In the genomic region with DNA sequence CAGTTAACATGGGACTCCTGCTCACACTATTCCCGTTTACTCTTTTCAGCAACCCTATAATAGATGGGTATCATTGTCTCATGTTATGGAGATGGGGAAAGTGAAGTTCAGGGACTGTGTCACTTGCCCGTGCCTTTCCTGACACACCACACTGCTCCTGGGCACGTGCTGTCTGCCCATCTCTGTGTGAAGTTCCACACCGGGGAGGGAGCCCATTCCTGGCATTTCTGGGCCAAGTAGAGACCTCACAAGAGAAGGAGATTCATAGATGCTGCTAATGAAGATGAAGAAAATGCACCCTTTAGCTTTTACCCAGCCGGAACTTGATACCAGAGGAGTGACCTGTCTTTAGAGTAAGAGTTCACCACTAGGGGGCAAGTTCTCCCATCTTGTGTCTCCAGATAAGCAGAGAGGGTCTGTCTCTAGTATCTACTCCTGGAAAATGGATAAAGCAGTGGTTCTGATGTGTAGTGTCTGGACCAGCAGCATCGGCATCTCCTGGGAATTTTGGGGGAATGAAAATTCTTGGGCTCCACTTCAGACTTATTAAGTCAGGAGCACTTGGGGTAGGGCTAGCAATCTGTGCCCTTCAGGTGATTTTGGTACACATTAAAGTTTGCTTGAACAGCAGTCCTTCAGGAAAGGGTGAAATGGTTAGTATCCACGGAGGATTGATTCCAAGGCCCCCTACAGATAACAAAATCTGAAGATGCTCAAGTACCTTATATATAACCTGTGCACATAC, we compare ENCODE assay signal across 8 cellular contexts. TPM values are rescaled to one million over a fixed set of nuclear protein-coding genes. Genes with fewer than 3 reads are reported as not detected.
DNase-seq lines count a peak whose midpoint lies in the region; ATAC-seq and TF ChIP-seq lines count a peak whose summit lies in the region.

No MANE protein-coding gene starts in this region.

- peak overlapping the region; percentile 59 for H3K27ac Mint-ChIP-seq in activated CD4-positive, alpha-beta memory T cell treated with anti-CD3 and anti-CD28 coated beads, Interleukin-2, amount 10 ng/mL, durations not matched to agents 7 days and 5 days
- H3K27ac Mint-ChIP-seq in osteocyte (ENCODE audit: unreplicated experiment): no peak overlapping the region

- TF ChIP-seq CTCF in osteocyte (IDR thresholded peaks at IDR 0.05): peak; percentile 64

- CTCF ChIA-PET in activated CD4-positive, alpha-beta memory T cell treated with anti-CD3 and anti-CD28 coated beads, Interleukin-2, amount 10 ng/mL, durations not matched to agents 7 days and 5 days (lab: Charles Lee): interaction anchor here (0.6 to 1.7 kb wide), 5 partner anchors 12 to 1176 kb away, joined by 3 to 6 read pairs (median 3); partner anchors contain the start of gene CDV3

- DNase-seq in DMS153 treated with DMSO at 0.1 percent for 48 hours (lab: John Stamatoyannopoulos, UW; ENCODE audit: unreplicated experiment) (peak; percentile 17), NCI-H524 (lab: John Stamatoyannopoulos, UW) (peak; percentile 49 to 83), fibroblast of the conjunctiva (ENCODE audit: low read depth) (peak; percentile 40), osteocyte (ENCODE audit: extremely low spot score, unreplicated experiment) (no peak)
- DNase-seq in activated CD4-positive, alpha-beta memory T cell treated with anti-CD3 and anti-CD28 coated beads, Interleukin-2, amount 10 ng/mL, durations not matched to agents 7 days and 5 days: peak; percentile 24

- H3K4me1 Mint-ChIP-seq in activated CD4-positive, alpha-beta memory T cell treated with anti-CD3 and anti-CD28 coated beads, Interleukin-2, amount 10 ng/mL, durations not matched to agents 7 days and 5 days: peaks cover 38% of the 10 kb centered on the region
- peaks cover 38% of the 10 kb centered on the region for H3K4me1 Mint-ChIP-seq in osteocyte (ENCODE audit: unreplicated experiment)

- H3K9me3 Mint-ChIP-seq in activated CD4-positive, alpha-beta memory T cell treated with anti-CD3 and anti-CD28 coated beads, Interleukin-2, amount 10 ng/mL, durations not matched to agents 7 days and 5 days: no peaks in the 10 kb centered on the region
- no peaks in the 10 kb centered on the region for H3K9me3 Mint-ChIP-seq in osteocyte (ENCODE audit: unreplicated experiment)

- POLR2A ChIA-PET in activated CD4-positive, alpha-beta memory T cell treated with anti-CD3 and anti-CD28 coated beads, Interleukin-2, amount 10 ng/mL, durations not matched to agents 7 days and 5 days (lab: Charles Lee): interaction anchor here (3.3 to 4.4 kb wide), 2 partner anchors 13 to 90 kb away, joined by 19 to 58 read pairs; partner anchors contain the start of gene CDV3

- peaks cover 22% of the 10 kb centered on the region for H3K36me3 Mint-ChIP-seq in activated CD4-positive, alpha-beta memory T cell treated with anti-CD3 and anti-CD28 coated beads, Interleukin-2, amount 10 ng/mL, durations not matched to agents 7 days and 5 days (ENCODE audit: low read depth)
- H3K36me3 Mint-ChIP-seq in osteocyte (ENCODE audit: unreplicated experiment): no peaks in the 10 kb centered on the region

- ATAC-seq in GM19351 (IDR thresholded peaks at IDR 0.05; ENCODE audit: unreplicated experiment): peak; percentile 52
- ATAC-seq in HG03460 (IDR thresholded peaks at IDR 0.05; ENCODE audit: unreplicated experiment): peak; percentile 44
- ATAC-seq in GM18870 (IDR thresholded peaks at IDR 0.05; ENCODE audit: unreplicated experiment): no peak

- H3K27me3 Mint-ChIP-seq in activated CD4-positive, alpha-beta memory T cell treated with anti-CD3 and anti-CD28 coated beads, Interleukin-2, amount 10 ng/mL, durations not matched to agents 7 days and 5 days: no peaks in the 10 kb centered on the region
- H3K27me3 Mint-ChIP-seq in osteocyte (ENCODE audit: unreplicated experiment): no peaks in the 10 kb centered on the region

- peak overlapping the region; percentile 59 for H3K4me3 Mint-ChIP-seq in activated CD4-positive, alpha-beta memory T cell treated with anti-CD3 and anti-CD28 coated beads, Interleukin-2, amount 10 ng/mL, durations not matched to agents 7 days and 5 days
- H3K4me3 Mint-ChIP-seq in osteocyte (ENCODE audit: unreplicated experiment): peak overlapping the region; percentile 38

RNA-seq across cellular contexts. Expression of gene TOPBP1, which starts 2.0 kb away (rescaled TPM):
- total RNA-seq in activated CD4-positive, alpha-beta memory T cell treated with anti-CD3 and anti-CD28 coated beads, Interleukin-2, amount 10 ng/mL, durations not matched to agents 7 days and 5 days: 10 to 100 TPM; 76.9 to 82.4 TPM
- total RNA-seq in osteocyte: 22.3 and 22.8 TPM in 2 replicates
